In genomic region chr3:59775781-59776270, GRCh38 we compare ENCODE assay signal across 1 cellular context.
TF ChIP-seq lines count a peak whose summit lies in the region.

No MANE protein-coding gene starts in this region.

TF ChIP-seq in IMR-90, 13 proteins besides CTCF, POLR2A, EP300 and RAD21 (continued from another document):
- TF ChIP-seq ELK1 (IDR thresholded peaks at IDR 0.05; ENCODE audit: borderline replicate concordance, low read depth, low read length), result no peak
- no peak for TF ChIP-seq RFX5 (IDR thresholded peaks at IDR 0.05; ENCODE audit: low read depth, low read length)
- no peak for TF ChIP-seq MXI1 (IDR thresholded peaks at IDR 0.05; ENCODE audit: borderline replicate concordance, low read depth, low read length)
- no peak for TF ChIP-seq RCOR1 (IDR thresholded peaks at IDR 0.05; ENCODE audit: insufficient replicate concordance, low read length)
- TF ChIP-seq BHLHE40 (IDR thresholded peaks at IDR 0.05; ENCODE audit: low read depth, low read length), result no peak
- TF ChIP-seq FOS (IDR thresholded peaks at IDR 0.05; ENCODE audit: low read depth, low read length), result no peak
- no peak for TF ChIP-seq USF2 (IDR thresholded peaks at IDR 0.05; ENCODE audit: low read depth, low read length)
- no peak for TF ChIP-seq MAFK (IDR thresholded peaks at IDR 0.05; ENCODE audit: low read depth, low read length)
- no peak for TF ChIP-seq CEBPB (IDR thresholded peaks at IDR 0.05; ENCODE audit: low read depth, low read length)
